ENCODE assay signal across 8 cellular contexts in the genomic region with DNA sequence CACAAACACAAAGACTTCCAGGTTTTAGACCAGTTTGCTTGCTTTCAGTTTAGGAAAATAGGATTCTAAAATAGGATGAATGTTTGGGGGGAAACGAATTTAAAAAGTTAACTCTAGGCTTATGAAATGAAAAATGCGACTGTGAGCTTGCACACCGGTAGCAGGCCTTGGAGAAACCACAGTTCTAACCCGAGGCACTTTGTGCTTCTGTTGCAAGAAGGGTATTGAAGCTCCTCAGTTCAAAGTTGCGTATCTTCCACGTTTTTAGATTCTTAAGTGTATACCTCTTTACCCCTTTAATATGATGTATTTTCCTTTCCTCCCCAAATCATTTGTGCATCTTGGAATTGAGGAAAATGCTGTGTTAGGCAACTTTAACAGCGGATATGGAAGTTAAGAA. TPM values are rescaled to one million over a fixed set of nuclear protein-coding genes. Genes with fewer than 3 reads are reported as not detected.
A peak's percentile ranks its signal among the peaks of the same experiment; 100 is the strongest.
DNase-seq lines count a peak whose midpoint lies in the region; ATAC-seq and TF ChIP-seq lines count a peak whose summit lies in the region.

No MANE protein-coding gene starts in this region.

- H2AFZ ChIP-seq in mammary epithelial cell (ENCODE audit: low read depth, low read length), result no peak overlapping the region

- CTCF ChIA-PET in mammary epithelial cell (lab: Charles Lee; ENCODE audit: low non-redundant PET), result no interaction called here
- CTCF ChIA-PET in RWPE1 (lab: Yijun Ruan, JAX), result interaction anchor here (0.8 to 6.2 kb wide), 3 partner anchors 8 to 272 kb away, joined by 3 to 39 read pairs (median 3); no protein-coding TSS in a partner anchor

- peaks cover 62% of the 10 kb centered on the region for H3K79me2 ChIP-seq in mammary epithelial cell (ENCODE audit: insufficient read depth, low read length)

- no peaks in the 10 kb centered on the region for H3K36me3 ChIP-seq in CD4-positive, CD25-positive, alpha-beta regulatory T cell (ENCODE audit: control insufficient read depth, insufficient read depth, low read length)
- no peaks in the 10 kb centered on the region for H3K36me3 ChIP-seq in mammary epithelial cell (ENCODE audit: insufficient read depth, low read length)

- POLR2A ChIA-PET in RWPE1 (lab: Yijun Ruan, JAX; ENCODE audit: low non-redundant PET), result no interaction called here

- peak in 1 of 3 donors; percentile 67 for DNase-seq in CD4-positive, CD25-positive, alpha-beta regulatory T cell
- DNase-seq in Jurkat, Clone E6-1 (ENCODE audit: low read depth, low spot score), result peak; percentile 75
- DNase-seq in mammary epithelial cell (no peak), nephron progenitor cell (no peak), SKM-1 treated with dmso at 0.1 percent for 144 hours (lab: John Stamatoyannopoulos, UW; ENCODE audit: unreplicated experiment) (no peak), RWPE1 (ENCODE audit: low spot score) (no peak)

- no peaks in the 10 kb centered on the region for H3K9me3 Mint-ChIP-seq in CD4-positive, CD25-positive, alpha-beta regulatory T cell
- no peaks in the 10 kb centered on the region for H3K9me3 Mint-ChIP-seq in nephron progenitor cell

- no peak for ATAC-seq in CD4-positive, CD25-positive, alpha-beta regulatory T cell (ENCODE audit: low read depth in 2 of 2)
- no peak for ATAC-seq in GM19467 (IDR thresholded peaks at IDR 0.05; ENCODE audit: unreplicated experiment)
- no peak for ATAC-seq in HG03039 (IDR thresholded peaks at IDR 0.05; ENCODE audit: unreplicated experiment)

- H3K4me1 Mint-ChIP-seq in CD4-positive, CD25-positive, alpha-beta regulatory T cell, result peaks cover 56 to 76% (median 65%) of the 10 kb centered on the region in 4 donors
- peaks cover 69% of the 10 kb centered on the region for H3K4me1 Mint-ChIP-seq in nephron progenitor cell

- peak overlapping the region; percentile 55 for H3K27ac ChIP-seq in CD4-positive, CD25-positive, alpha-beta regulatory T cell (ENCODE audit: insufficient read depth, low read length, poor library complexity, severe bottlenecking)
- H3K27ac ChIP-seq in mammary epithelial cell (ENCODE audit: insufficient read depth, low read depth, low read length) (no peak overlapping the region), RWPE1 (no peak overlapping the region)

- intact Hi-C loops in mammary epithelial cell (cut with micrococcal nuclease), result loop anchor here (2.0 to 10.0 kb wide), 5 partner anchors 39 to 169 kb away; no protein-coding TSS in a partner anchor

- dilution Hi-C loops in mammary epithelial cell (cut with HindIII; ENCODE audit: low sequenced_read_pairs), result no loop called here

- peak overlapping the region; percentile 95 to 98 (median 96) for H3K4me3 Mint-ChIP-seq in CD4-positive, CD25-positive, alpha-beta regulatory T cell
- H3K4me3 Mint-ChIP-seq in nephron progenitor cell, result peak overlapping the region; percentile 97

- in situ Hi-C loops in mammary epithelial cell (cut with MboI; ENCODE audit: low sequenced_read_pairs in 2 of 2), result no loop called here

- H3K4me2 ChIP-seq in mammary epithelial cell (ENCODE audit: insufficient read depth, low read depth, low read length), result peak overlapping the region; percentile 93

- no peaks in the 10 kb centered on the region for H3K36me3 Mint-ChIP-seq in CD4-positive, CD25-positive, alpha-beta regulatory T cell
- H3K36me3 Mint-ChIP-seq in nephron progenitor cell (ENCODE audit: low read depth), result peaks cover 42% of the 10 kb centered on the region

- H3K9me3 ChIP-seq in CD4-positive, CD25-positive, alpha-beta regulatory T cell (ENCODE audit: control insufficient read depth in 2 of 2, low read length in 2 of 2), result no peaks in the 10 kb centered on the region
- no peaks in the 10 kb centered on the region for H3K9me3 ChIP-seq in mammary epithelial cell (replicated peaks; ENCODE audit: insufficient read depth, low read length)

- WGBS in mammary epithelial cell (ENCODE audit: low coverage, missing lambda C conversion rate), result 54% methylated on average over 7 of the region's 7 CpGs

- TF ChIP-seq CTCF in mammary epithelial cell (conservative IDR thresholded peaks at IDR 0.05 in 1 of 2, IDR thresholded peaks at IDR 0.05 in 1 of 2; ENCODE audit: extremely low read depth in 1 of 2, insufficient read depth in 1 of 2, low read depth in 1 of 2, low read length in 2 of 2), result no peak
- TF ChIP-seq CTCF in nephron progenitor cell (IDR thresholded peaks at IDR 0.05), result no peak
- no peak for TF ChIP-seq CTCF in RWPE1 (conservative IDR thresholded peaks at IDR 0.05; ENCODE audit: low read depth)

- H3K4me3 ChIP-seq in CD4-positive, CD25-positive, alpha-beta regulatory T cell (ENCODE audit: low read depth, low read length), result peak overlapping the region; percentile 92
- H3K4me3 ChIP-seq in Jurkat, Clone E6-1 (ENCODE audit: low read length), result peak overlapping the region; percentile 74
- peak overlapping the region in 2 of 3 experiments; percentile 88 to 90 for H3K4me3 ChIP-seq in mammary epithelial cell (replicated peaks in 1 of 3; ENCODE audit: insufficient read depth in 1 of 3, low read depth in 2 of 3, low read length in 3 of 3)

- peaks cover 6% of the 10 kb centered on the region for H3K27me3 Mint-ChIP-seq in CD4-positive, CD25-positive, alpha-beta regulatory T cell
- H3K27me3 Mint-ChIP-seq in nephron progenitor cell (ENCODE audit: low read depth, poor library complexity), result no peaks in the 10 kb centered on the region

- no peaks in the 10 kb centered on the region for H4K20me1 ChIP-seq in mammary epithelial cell (ENCODE audit: insufficient read depth, low read length)

- H3K4me1 ChIP-seq in CD4-positive, CD25-positive, alpha-beta regulatory T cell (ENCODE audit: control insufficient read depth, insufficient read depth, low read length, poor library complexity, severe bottlenecking), result peaks cover 58% of the 10 kb centered on the region
- H3K4me1 ChIP-seq in mammary epithelial cell (ENCODE audit: insufficient read depth, low read length), result peaks cover 21% of the 10 kb centered on the region

- BruUV-seq in mammary epithelial cell (replicated peaks; lab: Mats Ljungman, UMichigan), result no TSS peak

- H3K9ac ChIP-seq in mammary epithelial cell (ENCODE audit: insufficient read depth, low read length), result no peak overlapping the region

- no peaks in the 10 kb centered on the region for H3K27me3 ChIP-seq in CD4-positive, CD25-positive, alpha-beta regulatory T cell (ENCODE audit: control insufficient read depth, insufficient read depth, low read length)
- no peaks in the 10 kb centered on the region for H3K27me3 ChIP-seq in mammary epithelial cell (ENCODE audit: insufficient read depth, low read length)

- peak overlapping the region in 2 of 3 donors; percentile 48 to 95 for H3K27ac Mint-ChIP-seq in CD4-positive, CD25-positive, alpha-beta regulatory T cell
- no peak overlapping the region for H3K27ac Mint-ChIP-seq in nephron progenitor cell

RNA-seq across cellular contexts. Expression of gene MRPS6, which starts 2.4 kb away (rescaled TPM):
- total RNA-seq in CD4-positive, CD25-positive, alpha-beta regulatory T cell, result 34.9 TPM
- 100 to 1,000 TPM; 160 to 203 (median 187) TPM for polyA plus RNA-seq in CD4-positive, CD25-positive, alpha-beta regulatory T cell
- 81.5 TPM for polyA plus RNA-seq in Jurkat, Clone E6-1 (2012; ENCODE audit: insufficient read depth, insufficient read length)
- total RNA-seq in mammary epithelial cell, result 10 to 100 TPM; 10.2 to 65.9 TPM
- 40.4 TPM for polyA plus RNA-seq in mammary epithelial cell
- polyA minus RNA-seq in mammary epithelial cell, result 26.4 TPM

RNA-seq across cellular contexts. Expression of gene SLC5A3, which starts 2.4 kb away (rescaled TPM):
- 13.7 TPM for total RNA-seq in CD4-positive, CD25-positive, alpha-beta regulatory T cell
- polyA plus RNA-seq in CD4-positive, CD25-positive, alpha-beta regulatory T cell, result 1 to 10 TPM; 1.0 to 2.4 (median 1.9) TPM
- 14.1 TPM for polyA plus RNA-seq in Jurkat, Clone E6-1 (2012; ENCODE audit: insufficient read depth, insufficient read length)
- 10 to 100 TPM; 10.8 to 17.5 TPM for total RNA-seq in mammary epithelial cell
- polyA plus RNA-seq in mammary epithelial cell, result 2.7 TPM
- polyA minus RNA-seq in mammary epithelial cell, result 13.9 TPM
